In the genomic region with DNA sequence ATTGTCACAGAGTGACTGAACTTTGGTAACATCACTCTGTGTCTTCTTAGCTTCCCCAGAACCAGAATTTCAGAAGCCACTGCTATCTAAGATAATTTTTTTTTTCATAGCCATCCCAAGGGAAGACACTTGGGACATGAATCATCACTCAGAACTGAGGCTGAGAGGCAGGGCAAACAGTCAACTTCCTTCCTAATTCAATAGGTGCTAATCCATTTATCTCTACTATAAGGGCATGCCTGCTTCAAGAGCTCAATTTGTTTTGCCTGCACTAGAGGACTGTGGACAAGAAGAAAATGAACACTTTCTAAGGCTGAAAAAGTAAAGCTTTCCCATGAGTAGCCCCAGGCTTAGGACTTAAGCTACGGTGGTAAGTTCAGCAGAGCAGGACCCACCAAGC, we compare ENCODE assay signal across 23 cellular contexts. TPM values are rescaled to one million over a fixed set of nuclear protein-coding genes. Genes with fewer than 3 reads are reported as not detected.
A peak's percentile ranks its signal among the peaks of the same experiment; 100 is the strongest.
DNase-seq lines count a peak whose midpoint lies in the region; ATAC-seq and TF ChIP-seq lines count a peak whose summit lies in the region.
"Had no signal": no experiment of that assay in that cellular context is flagged by ENCODE, and none has a peak within 500 bp of the region (broad histone marks: within the 10 kb centered on the region; RNA-seq: fewer than 3 reads in every experiment).

No MANE protein-coding gene starts in this region.

- H4K5ac ChIP-seq in mesendoderm (ENCODE audit: low read length) = no peak overlapping the region

- H3K27me3 ChIP-seq in BLaER1 treated with 17β-estradiol and CSF1 and Interleukin-3, amounts not matched to agents 10 nM and 100 nM = no peaks in the 10 kb centered on the region
- no peaks in the 10 kb centered on the region for H3K27me3 ChIP-seq in mesendoderm (ENCODE audit: insufficient read depth, low read length, poor library complexity)
- H3K27me3 ChIP-seq: suprapubic skin had no signal

- H3K9me3 ChIP-seq in BLaER1 treated with 17β-estradiol and CSF1 and Interleukin-3, amounts not matched to agents 10 nM and 100 nM (replicated peaks in 1 of 11) = peaks cover 17 to 20% (median 19%) of the 10 kb centered on the region in 11 experiments
- H3K9me3 ChIP-seq: left ventricle myocardium inferior, suprapubic skin had no signal

- peak overlapping the region in 10 of 11 experiments; percentile 34 to 91 (median 84); a peak in 19 of 22 replicates for H3K27ac ChIP-seq in BLaER1 treated with 17β-estradiol and CSF1 and Interleukin-3, amounts not matched to agents 10 nM and 100 nM
- peak overlapping the region; percentile 86 for H3K27ac ChIP-seq in mesendoderm (ENCODE audit: low read depth, low read length)
- H3K27ac ChIP-seq: left ventricle myocardium inferior, suprapubic skin had no signal

- no peaks in the 10 kb centered on the region for H3K79me1 ChIP-seq in mesendoderm (ENCODE audit: low read length)

- peak overlapping the region; percentile 95 for H3K18ac ChIP-seq in mesendoderm (ENCODE audit: low read length)

- DNase-seq in HT1080 (ENCODE audit: low read depth) (peak; percentile 37), cardiac fibroblast (ENCODE audit: low read depth in 2 of 2) (peak; percentile 22 to 38), mesendoderm (peak; percentile 78), NCI-H128 (lab: John Stamatoyannopoulos, UW; ENCODE audit: unreplicated experiment) (no peak)
- DNase-seq: activated CD4-positive, alpha-beta T cell treated with anti-CD3 and anti-CD28 coated beads, Interleukin-2, amount 50 U/mL, for 1 hour; caudate nucleus; hippocampal formation; left ventricle myocardium inferior; midbrain; natural killer cell; NCI-H187; NCI-H345; NCI-H748 treated with DMSO at 0.1 percent for 48 hours; stimulated activated CD4-positive, alpha-beta T cell treated with anti-CD3 and anti-CD28 coated beads, Interleukin-4, amount 100 ng/mL, for 1 hour; stimulated activated naive B cell treated with anti-CD40 and anti-IgM and Interleukin-4, amounts not matched to agents 10 μg/mL and 1 μg/mL and 100 μg/mL, for 72 hours; T-helper 9 cell had no signal

- no peak overlapping the region for H2BK15ac ChIP-seq in mesendoderm (replicated peaks; ENCODE audit: low read depth)

- peak overlapping the region; percentile 51 for H2BK120ac ChIP-seq in mesendoderm (ENCODE audit: low read depth, low read length)

- no peaks in the 10 kb centered on the region for H3K36me3 ChIP-seq in BLaER1 treated with 17β-estradiol and CSF1 and Interleukin-3, amounts not matched to agents 10 nM and 100 nM
- no peaks in the 10 kb centered on the region for H3K36me3 ChIP-seq in mesendoderm (ENCODE audit: control insufficient read depth, insufficient read depth, low read length)
- H3K36me3 ChIP-seq: left ventricle myocardium inferior, suprapubic skin had no signal

- H3K4me3 ChIP-seq in BLaER1 treated with 17β-estradiol and CSF1 and Interleukin-3, amounts not matched to agents 10 nM and 100 nM = peak overlapping the region in 7 of 10 experiments; percentile 28 to 54 (median 42); a peak in 12 of 20 replicates
- H3K4me3 ChIP-seq in cardiac fibroblast (replicated peaks in 1 of 2; ENCODE audit: low read depth in 2 of 2, low read length in 2 of 2) (no peak overlapping the region), mesendoderm (ENCODE audit: low read length) (no peak overlapping the region)
- H3K4me3 ChIP-seq: K562, left ventricle myocardium inferior, suprapubic skin had no signal

- no peak overlapping the region for H3K23ac ChIP-seq in mesendoderm (ENCODE audit: low read length)

- TF ChIP-seq CTCF in cardiac fibroblast (IDR thresholded peaks at IDR 0.05; ENCODE audit: low read depth, low read length) = no peak

- WGBS in mesendoderm (ENCODE audit: extremely low coverage, insufficient coverage, low lambda C conversion rate) = no CpG with 5 or more reads among the region's 1 CpG

- no peak overlapping the region for H4K8ac ChIP-seq in mesendoderm (ENCODE audit: low read depth, low read length)

- H3K56ac ChIP-seq in mesendoderm (ENCODE audit: low read length) = peak overlapping the region; percentile 71

- H3K4ac ChIP-seq in mesendoderm (ENCODE audit: low read depth, low read length) = no peak overlapping the region

- H2BK5ac ChIP-seq in mesendoderm (ENCODE audit: low read length) = peak overlapping the region; percentile 44

- H3K4me1 ChIP-seq in BLaER1 treated with 17β-estradiol and CSF1 and Interleukin-3, amounts not matched to agents 10 nM and 100 nM = peaks cover 52 to 81% (median 72%) of the 10 kb centered on the region in 10 experiments
- H3K4me1 ChIP-seq in mesendoderm (ENCODE audit: control insufficient read depth, low read depth, low read length) = peaks cover 13% of the 10 kb centered on the region
- H3K4me1 ChIP-seq: suprapubic skin had no signal

- H2AK5ac ChIP-seq in mesendoderm (ENCODE audit: low read length) = no peak overlapping the region

- ATAC-seq in GM18909 (IDR thresholded peaks at IDR 0.05; ENCODE audit: poor library complexity, unreplicated experiment) = no peak
- no peak for ATAC-seq in GM21723 (IDR thresholded peaks at IDR 0.05; ENCODE audit: unreplicated experiment)
- ATAC-seq: K562, natural killer cell had no signal

- H3K9ac ChIP-seq in BLaER1 treated with 17β-estradiol and CSF1 and Interleukin-3, amounts not matched to agents 10 nM and 100 nM = peak overlapping the region in 9 of 11 experiments; percentile 15 to 79 (median 64); a peak in 17 of 22 replicates
- H3K9ac ChIP-seq in mesendoderm (ENCODE audit: low read length) = no peak overlapping the region

- H3K4me2 ChIP-seq in BLaER1 treated with 17β-estradiol and CSF1 and Interleukin-3, amounts not matched to agents 10 nM and 100 nM = peak overlapping the region; percentile 76 to 98 (median 88)
- no peak overlapping the region for H3K4me2 ChIP-seq in mesendoderm (ENCODE audit: low read length)

- H3K79me2 ChIP-seq in mesendoderm (ENCODE audit: control insufficient read depth, insufficient read depth, low read length) = no peaks in the 10 kb centered on the region

- H4K20me1 ChIP-seq in BLaER1 treated with 17β-estradiol and CSF1 and Interleukin-3, amounts not matched to agents 10 nM and 100 nM = no peaks in the 10 kb centered on the region

RNA-seq across cellular contexts. Expression of gene MYRIP, which starts 56.7 kb away (rescaled TPM):
- 0.10 and 0.48 TPM in 2 replicates for total RNA-seq in HT1080 (2014; rRNA removed; shearing (Covaris generic))
- 0.15 and 0.16 TPM in 2 replicates for polyA plus RNA-seq in HT1080 (2015; cell fraction: cytosol; rRNA removed)
- 0.14 and 0.17 TPM in 2 replicates for polyA plus RNA-seq in HT1080 (2015; cell fraction: nucleus; rRNA removed)
- polyA plus RNA-seq in mesendoderm (2013, experiment 1 of 2) = 0.31 TPM
- 0.32 TPM for polyA plus RNA-seq in mesendoderm (2013, experiment 2 of 2)
- total RNA-seq: fibroblast of villous mesenchyme, K562, natural killer cell had no signal
- polyA plus RNA-seq: CD14-positive monocyte had no signal

Comparison
In these comparisons a context has a peak if more than half of its experiments do, and no peak if none do; other contexts are left out.
1. H3K4me3 ChIP-seq: peak in BLaER1 treated with 17β-estradiol and CSF1 and Interleukin-3, amounts not matched to agents 10 nM and 100 nM (7 of 10); none in cardiac fibroblast (0 of 2) and mesendoderm (single experiment).